22 cellular contexts compared by ENCODE assay signal in genomic region chr4:172900880-172901279, GRCh38.
"Had no signal": no experiment of that assay in that cellular context is flagged by ENCODE, and none has a peak within 500 bp of the region (broad histone marks: within the 10 kb centered on the region; RNA-seq: fewer than 3 reads in every experiment).

No MANE protein-coding gene starts in this region.

- H3K4me1 ChIP-seq: heart left ventricle, right lobe of liver, vagina had no signal

- H3K27me3 Mint-ChIP-seq: central memory CD8-positive, alpha-beta T cell; stimulated activated memory B cell treated with anti-CD40 and anti-IgM and Interleukin-4, amounts not matched to agents 10 μg/mL and 1 μg/mL and 100 μg/mL, for 72 hours had no signal

- ATAC-seq: activated CD8-positive, alpha-beta T cell treated with anti-CD3 and anti-CD28 coated beads, Interleukin-2, amount 10 ng/mL, durations not matched to agents 7 days and 5 days; activated naive CD4-positive, alpha-beta T cell treated with anti-CD3 and anti-CD28 coated beads, Interleukin-2, amount 50 U/mL, for 72 hours; heart left ventricle; right lobe of liver; stimulated activated memory B cell treated with anti-CD40 and anti-IgM and Interleukin-4, amounts not matched to agents 10 μg/mL and 1 μg/mL and 100 μg/mL, for 72 hours had no signal

- H3K4me3 ChIP-seq: dorsolateral prefrontal cortex, heart left ventricle, right lobe of liver, skin epidermis, transverse colon, vagina had no signal

- DNase-seq: activated CD4-positive, alpha-beta T cell treated with anti-CD3 and anti-CD28 coated beads, Interleukin-2, amount 50 U/mL, for 1 hour; activated CD4-positive, CD25-positive, alpha-beta regulatory T cell treated with anti-CD3 and anti-CD28 coated beads, Interleukin-2, amount 50 U/mL, for 72 hours; activated CD8-positive, alpha-beta T cell treated with anti-CD3 and anti-CD28 coated beads, Interleukin-2, amount 10 ng/mL, durations not matched to agents 7 days and 5 days; activated gamma-delta T cell treated with Interleukin-2 at 50 U/mL for 16 hours; activated T-cell treated with anti-CD3 and anti-CD28 coated beads, Interleukin-2, amount 50 U/mL, for 1 hour; aorta; brain microvascular endothelial cell; dorsolateral prefrontal cortex; heart left ventricle; occipital lobe; right lobe of liver; stimulated activated CD4-positive, alpha-beta T cell treated with anti-CD3 and anti-CD28 coated beads, Interleukin-2, amount 100 ng/mL, for 24 hours; transverse colon; WERI-Rb-1 had no signal

- H3K27ac Mint-ChIP-seq: activated CD8-positive, alpha-beta T cell treated with anti-CD3 and anti-CD28 coated beads, Interleukin-2, amount 10 ng/mL, durations not matched to agents 7 days and 5 days; activated naive CD4-positive, alpha-beta T cell treated with anti-CD3 and anti-CD28 coated beads, Interleukin-2, amount 50 U/mL, for 72 hours; stimulated activated memory B cell treated with anti-CD40 and anti-IgM and Interleukin-4, amounts not matched to agents 10 μg/mL and 1 μg/mL and 100 μg/mL, for 72 hours; T-helper 2 cell treated with Interferon-gamma antibody and Interleukin-4, amounts not matched to agents 5 μg/mL and 100 μg/mL, for 36 hours had no signal

- H3K9me3 ChIP-seq: right lobe of liver, vagina had no signal

- H3K27me3 ChIP-seq: brain microvascular endothelial cell, heart left ventricle, right lobe of liver, transverse colon, vagina had no signal

- H3K27ac ChIP-seq: brain microvascular endothelial cell, dorsolateral prefrontal cortex, epithelial cell of prostate, heart left ventricle, right lobe of liver, skin epidermis, transverse colon, vagina, WERI-Rb-1 had no signal

- H3K4me3 Mint-ChIP-seq: activated CD8-positive, alpha-beta T cell treated with anti-CD3 and anti-CD28 coated beads, Interleukin-2, amount 10 ng/mL, durations not matched to agents 7 days and 5 days; central memory CD8-positive, alpha-beta T cell; nephron; stimulated activated memory B cell treated with anti-CD40 and anti-IgM and Interleukin-4, amounts not matched to agents 10 μg/mL and 1 μg/mL and 100 μg/mL, for 72 hours; T-helper 2 cell treated with Interferon-gamma antibody and Interleukin-4, amounts not matched to agents 5 μg/mL and 100 μg/mL, for 36 hours had no signal

- H3K9me3 Mint-ChIP-seq: T-helper 2 cell treated with Interferon-gamma antibody and Interleukin-4, amounts not matched to agents 5 μg/mL and 100 μg/mL, for 36 hours had no signal

- H3K36me3 ChIP-seq: brain microvascular endothelial cell, heart left ventricle, right lobe of liver, transverse colon, vagina, WERI-Rb-1 had no signal

- H3K4me1 Mint-ChIP-seq: central memory CD8-positive, alpha-beta T cell; nephron; stimulated activated memory B cell treated with anti-CD40 and anti-IgM and Interleukin-4, amounts not matched to agents 10 μg/mL and 1 μg/mL and 100 μg/mL, for 72 hours had no signal

- H3K36me3 Mint-ChIP-seq: activated naive CD4-positive, alpha-beta T cell treated with anti-CD3 and anti-CD28 coated beads, Interleukin-2, amount 50 U/mL, for 72 hours; stimulated activated memory B cell treated with anti-CD40 and anti-IgM and Interleukin-4, amounts not matched to agents 10 μg/mL and 1 μg/mL and 100 μg/mL, for 72 hours had no signal
